Comparison of ENCODE assay signal across 8 cellular contexts in the genomic region with DNA sequence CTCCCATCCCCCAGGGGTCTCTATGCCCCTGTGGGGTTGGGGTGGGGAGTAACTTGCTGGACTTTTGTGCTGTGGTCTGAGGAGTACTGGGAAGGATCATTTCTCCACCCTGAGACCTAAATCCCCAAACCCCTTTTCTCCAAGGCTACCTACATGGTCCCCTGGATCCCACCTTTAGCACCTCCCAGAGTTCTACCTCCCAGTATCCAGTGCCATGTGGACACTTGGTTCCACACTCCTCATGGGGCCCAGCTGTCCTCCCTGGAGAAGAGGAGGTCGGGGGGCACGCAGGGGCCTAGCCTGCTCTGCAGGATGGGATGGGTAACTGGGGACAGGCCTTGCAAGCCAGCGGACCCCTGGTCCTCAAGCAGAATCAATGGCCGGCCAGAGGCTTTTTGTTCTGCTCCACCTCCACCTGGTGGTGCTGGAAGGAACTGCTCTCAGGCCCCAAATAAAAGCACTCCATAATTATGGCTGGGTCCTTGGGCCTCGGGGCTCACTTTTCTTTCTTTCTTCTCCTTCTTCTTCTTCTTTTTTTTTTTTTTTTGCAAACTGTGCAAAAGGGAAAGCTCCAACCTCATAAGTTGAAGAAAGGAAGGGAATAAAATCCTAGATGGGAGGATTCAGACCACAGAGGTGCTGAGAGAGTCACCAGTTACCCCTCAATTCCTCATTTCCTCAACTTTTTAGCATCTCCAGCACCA.
A peak's percentile ranks its signal among the peaks of the same experiment; 100 is the strongest.
DNase-seq lines count a peak whose midpoint lies in the region; ATAC-seq and TF ChIP-seq lines count a peak whose summit lies in the region.

No MANE protein-coding gene starts in this region.

- no peak for TF ChIP-seq EP300 in tibial nerve (IDR thresholded peaks at IDR 0.05)

- no peaks in the 10 kb centered on the region for H4K20me1 ChIP-seq in osteoblast (ENCODE audit: insufficient read depth, low read length)

- H3K36me3 ChIP-seq in GM06990 (ENCODE audit: control insufficient read depth, insufficient read depth, low read length) (no peaks in the 10 kb centered on the region), osteoblast (ENCODE audit: insufficient read depth, low read length) (no peaks in the 10 kb centered on the region), tibial nerve (no peaks in the 10 kb centered on the region)

- H3K4me2 ChIP-seq in osteoblast (ENCODE audit: insufficient read depth, low read length): no peak overlapping the region

- 17 to 18% methylated on average over 5 of the region's 5 CpGs for WGBS in tibial nerve, 2 donors

- ATAC-seq in HG02798 (IDR thresholded peaks at IDR 0.05; ENCODE audit: poor library complexity, unreplicated experiment) (peak; percentile 49), HG02970 (IDR thresholded peaks at IDR 0.05; ENCODE audit: low FRiP score, unreplicated experiment) (no peak)

- no peak overlapping the region for H3K27ac ChIP-seq in osteoblast (ENCODE audit: low read depth, low read length)
- no peak overlapping the region for H3K27ac ChIP-seq in tibial nerve

- no peak overlapping the region for H3K4me3 ChIP-seq in GM06990 (replicated peaks; ENCODE audit: low read depth, low read length)
- no peak overlapping the region for H3K4me3 ChIP-seq in osteoblast (ENCODE audit: insufficient read depth, low read length)
- H3K4me3 ChIP-seq in tibial nerve: no peak overlapping the region

- TF ChIP-seq CTCF in GM06990 (IDR thresholded peaks at IDR 0.05; ENCODE audit: insufficient read depth, low read length, poor library complexity, severe bottlenecking) (peak; percentile 85), osteoblast (IDR thresholded peaks at IDR 0.05; ENCODE audit: extremely low read depth, low read depth, low read length) (peak; percentile 83), tibial nerve (IDR thresholded peaks at IDR 0.05) (peak; percentile 76 to 94 (median 90))

- H2AFZ ChIP-seq in osteoblast (ENCODE audit: low read length): no peak overlapping the region

- no peaks in the 10 kb centered on the region for H3K79me2 ChIP-seq in osteoblast (ENCODE audit: insufficient read depth, low read length)

- DNase-seq in GM06990 (ENCODE audit: extremely low read depth, insufficient read length) (peak; percentile 27), RPMI7951 (ENCODE audit: low read depth) (peak; percentile 42), foreskin melanocyte (peak; percentile 29), osteoblast (ENCODE audit: insufficient read length, low spot score, missing footprints) (peak; percentile 92), tibial nerve (ENCODE audit: low spot score in 2 of 2) (peak; percentile 64 to 86)
- peak; percentile 81 for DNase-seq in activated effector memory CD4-positive, alpha-beta T cell treated with anti-CD3 and anti-CD28 coated beads, Interleukin-2, amount 50 U/mL, for 16 hours

- no peaks in the 10 kb centered on the region for H3K27me3 ChIP-seq in GM06990 (replicated peaks; ENCODE audit: control insufficient read depth, insufficient read depth, low read length)
- H3K27me3 ChIP-seq in osteoblast (ENCODE audit: insufficient read depth, low read length): peaks cover 39% of the 10 kb centered on the region
- no peaks in the 10 kb centered on the region for H3K27me3 ChIP-seq in tibial nerve

- TF ChIP-seq POLR2A in tibial nerve (IDR thresholded peaks at IDR 0.05): no peak

- H3K9me3 ChIP-seq in osteoblast (ENCODE audit: low read depth, low read length) (no peaks in the 10 kb centered on the region), tibial nerve (no peaks in the 10 kb centered on the region)

- H3K4me1 ChIP-seq in osteoblast (ENCODE audit: insufficient read depth, low read length) (no peaks in the 10 kb centered on the region), tibial nerve (no peaks in the 10 kb centered on the region)

Comparison
In these comparisons a context has a peak if more than half of its experiments do, and no peak if none do; other contexts are left out.
1. DNase-seq: peak in every context shown above with its lines; median percentile 92 in osteoblast; 81 in activated effector memory CD4-positive, alpha-beta T cell treated with anti-CD3 and anti-CD28 coated beads, Interleukin-2, amount 50 U/mL, for 16 hours; 75 in tibial nerve; 42 in RPMI7951; 29 in foreskin melanocyte; 27 in GM06990.